8 cellular contexts compared by ENCODE assay signal in the genomic region with DNA sequence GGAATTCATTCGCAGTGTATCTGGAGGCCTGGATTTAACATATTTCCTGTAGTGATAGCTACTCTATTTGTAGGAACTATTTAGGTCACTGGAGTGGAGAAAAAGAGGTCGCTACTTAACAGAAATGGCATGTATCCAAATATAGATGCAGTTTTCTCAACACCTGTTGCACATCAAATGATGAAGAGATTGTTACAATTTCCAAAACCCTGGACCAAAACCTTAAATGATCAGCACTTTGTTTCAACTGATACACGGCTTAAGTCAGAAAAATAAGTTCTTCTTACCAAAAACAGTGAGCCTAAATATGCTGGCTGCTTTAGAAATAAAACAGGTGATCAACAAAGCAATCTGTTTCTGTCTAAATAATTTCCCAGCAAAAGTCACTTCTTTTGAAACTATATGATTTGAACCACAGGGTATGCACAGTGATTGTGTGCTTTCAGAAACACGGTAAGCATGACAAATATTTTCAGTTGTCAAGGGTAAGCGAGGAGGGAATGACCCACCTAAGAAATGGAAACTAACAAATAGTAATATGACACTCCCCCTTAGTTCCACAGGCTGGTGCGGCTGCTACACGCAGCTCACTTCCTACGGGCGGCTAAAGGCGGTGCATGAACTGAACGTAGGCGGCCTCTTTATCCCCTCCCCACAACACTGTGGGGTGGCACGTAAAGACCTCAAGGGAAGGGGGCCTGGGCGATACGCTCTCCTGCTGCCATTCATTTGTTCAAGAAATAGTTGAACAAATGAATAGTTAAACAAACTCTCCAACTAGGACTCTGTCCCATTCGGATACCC.
DNase-seq lines count a peak whose midpoint lies in the region; ATAC-seq lines count a peak whose summit lies in the region.

No MANE protein-coding gene starts in this region.

- H3K9me3 ChIP-seq in duodenal mucosa (ENCODE audit: control insufficient read depth in 1 of 2, low read length in 2 of 2), result no peaks in the 10 kb centered on the region

- H3K36me3 Mint-ChIP-seq in memory B cell, result no peaks in the 10 kb centered on the region

- peak overlapping the region; percentile 92 for H3K4me3 Mint-ChIP-seq in memory B cell

- H3K36me3 ChIP-seq in duodenal mucosa (ENCODE audit: control insufficient read depth in 1 of 2, insufficient read depth in 2 of 2, low read length in 2 of 2), result no peaks in the 10 kb centered on the region

- peak overlapping the region; percentile 36 for H3K27ac ChIP-seq in duodenal mucosa (ENCODE audit: low read depth, low read length)

- peaks cover 20 to 25% of the 10 kb centered on the region in 2 donors for H3K4me1 ChIP-seq in duodenal mucosa (ENCODE audit: control insufficient read depth in 1 of 2, insufficient read depth in 2 of 2, low read length in 2 of 2)

- H3K9ac ChIP-seq in duodenal mucosa (ENCODE audit: low read depth in 1 of 2, low read length in 2 of 2), result peak overlapping the region; percentile 57 to 92

- DNase-seq in NCI-H2107 treated with DMSO at 0.1 percent for 48 hours (lab: John Stamatoyannopoulos, UW; ENCODE audit: unreplicated experiment), result peak; percentile 49
- DNase-seq in NCI-H2107 (lab: John Stamatoyannopoulos, UW), result no peak
- peak; percentile 71 for DNase-seq in NCI-H2171 treated with DMSO at 0.1 percent for 48 hours (lab: John Stamatoyannopoulos, UW)
- peak; percentile 85 for DNase-seq in activated CD4-positive, alpha-beta T cell treated with anti-CD3 and anti-CD28 coated beads for 48 hours
- peak; percentile 37 to 55 for DNase-seq in memory B cell (ENCODE audit: low spot score in 2 of 2)
- DNase-seq in stimulated activated CD8-positive, alpha-beta memory T cell treated with anti-CD3 and anti-CD28 coated beads, Interleukin-15, amount 100 ng/mL, for 4 hours (ENCODE audit: low read depth in 2 of 2), result peak; percentile 52 to 73

- peak overlapping the region; percentile 78 to 97 for H3K4me3 ChIP-seq in duodenal mucosa (ENCODE audit: low read depth in 1 of 2, low read length in 2 of 2)

- H3K9me3 Mint-ChIP-seq in memory B cell, result no peaks in the 10 kb centered on the region

- H3K27me3 Mint-ChIP-seq in memory B cell, result peaks cover 8% of the 10 kb centered on the region

- H3K4me1 Mint-ChIP-seq in memory B cell, result peaks cover 45% of the 10 kb centered on the region

- H3K27ac Mint-ChIP-seq in memory B cell, result peak overlapping the region; percentile 94

- ATAC-seq in HG02870 (IDR thresholded peaks at IDR 0.05; ENCODE audit: unreplicated experiment), result peak; percentile 43
- ATAC-seq in memory B cell (ENCODE audit: low read depth), result peak; percentile 48

- H3K27me3 ChIP-seq in duodenal mucosa (ENCODE audit: control insufficient read depth in 1 of 2, insufficient read depth in 2 of 2, low read length in 2 of 2), result peaks cover 0 to 2% of the 10 kb centered on the region in 2 donors
